8 cellular contexts compared by ENCODE assay signal in the genomic region with DNA sequence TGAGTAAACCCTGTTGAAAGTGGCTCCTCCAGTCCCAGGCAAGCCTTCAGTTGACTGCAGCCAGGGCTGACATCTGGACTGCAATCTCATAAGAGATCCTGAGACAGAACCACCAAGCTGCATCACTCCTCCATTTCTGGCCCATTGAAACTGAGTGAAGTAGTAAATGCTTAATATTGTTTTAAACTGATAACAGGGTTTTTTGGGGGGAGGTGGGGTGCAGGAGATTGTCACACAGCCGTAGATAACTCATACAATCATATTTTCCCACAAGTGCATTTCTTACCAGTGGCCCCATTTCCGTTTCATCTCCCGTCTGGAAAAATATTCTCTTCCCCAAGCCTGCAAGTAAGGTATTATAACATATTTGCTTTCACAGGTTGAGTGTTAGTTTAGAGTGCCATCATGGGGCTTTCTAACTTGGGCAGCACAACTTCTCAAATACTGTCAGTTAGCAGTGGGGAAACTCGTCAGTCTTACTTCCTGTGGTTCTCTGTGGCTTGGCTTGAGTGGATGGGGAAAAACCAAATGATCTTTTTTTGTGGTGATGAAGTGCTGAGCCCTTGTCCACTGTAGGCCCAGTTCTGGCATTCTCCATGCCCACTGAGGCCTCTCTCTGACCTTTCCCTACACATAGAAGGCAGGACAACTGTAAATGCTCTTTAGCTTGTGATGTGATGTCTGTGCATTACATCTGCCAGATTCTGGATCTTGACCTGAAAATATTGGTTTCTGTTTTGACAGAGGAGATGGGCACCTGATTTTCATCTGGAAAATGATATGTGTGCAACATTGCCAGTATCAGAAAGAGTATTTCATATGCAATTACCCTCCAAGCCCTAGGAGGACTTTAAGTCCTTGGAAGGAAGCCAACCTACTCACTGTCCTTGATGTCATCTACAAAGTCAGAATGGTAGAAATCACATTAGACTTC.
DNase-seq lines count a peak whose midpoint lies in the region; ATAC-seq and TF ChIP-seq lines count a peak whose summit lies in the region.

No MANE protein-coding gene starts in this region.

- no peaks in the 10 kb centered on the region for H3K9me3 ChIP-seq in stomach

- POLR2A ChIA-PET in activated CD8-positive, alpha-beta T cell treated with anti-CD3 and anti-CD28 coated beads for 36 hours (lab: Charles Lee), result interaction anchor here (1.0 to 2.7 kb wide), 8 partner anchors 9 to 294 kb away, joined by 3 to 12 read pairs (median 3); partner anchors contain the start of gene BHLHE40

- TF ChIP-seq POLR2A in stomach (IDR thresholded peaks at IDR 0.05), result no peak

- no peak for TF ChIP-seq EP300 in stomach (IDR thresholded peaks at IDR 0.05)

- peaks cover 3% of the 10 kb centered on the region for H3K9me3 Mint-ChIP-seq in activated CD8-positive, alpha-beta T cell treated with anti-CD3 and anti-CD28 coated beads for 36 hours

- H3K36me3 ChIP-seq in stomach, result no peaks in the 10 kb centered on the region

- intact Hi-C loops in activated CD8-positive, alpha-beta T cell treated with anti-CD3 and anti-CD28 coated beads for 36 hours (cut with micrococcal nuclease), result loop anchor here (5.0 kb wide), 1 partner anchor 37 kb away; no protein-coding TSS in a partner anchor
- intact Hi-C loops in stomach (cut with DNase I; ENCODE audit: low total_unique reads), result no loop called here

- no peak for TF ChIP-seq CTCF in activated CD8-positive, alpha-beta T cell treated with anti-CD3 and anti-CD28 coated beads for 36 hours (IDR thresholded peaks at IDR 0.05)
- TF ChIP-seq CTCF in stomach (IDR thresholded peaks at IDR 0.05), result no peak

- no peaks in the 10 kb centered on the region for H3K27me3 ChIP-seq in stomach

- WGBS in stomach, 5 donors, result 77 to 85% (median 80%) methylated on average over 4 of the region's 4 CpGs

- no peak overlapping the region for H3K4me3 Mint-ChIP-seq in activated CD8-positive, alpha-beta T cell treated with anti-CD3 and anti-CD28 coated beads for 36 hours

- no peaks in the 10 kb centered on the region for H3K36me3 Mint-ChIP-seq in activated CD8-positive, alpha-beta T cell treated with anti-CD3 and anti-CD28 coated beads for 36 hours (ENCODE audit: low read depth)

- peaks cover 40% of the 10 kb centered on the region for H3K4me1 Mint-ChIP-seq in activated CD8-positive, alpha-beta T cell treated with anti-CD3 and anti-CD28 coated beads for 36 hours (ENCODE audit: low read depth)

- peak overlapping the region; percentile 88 for H3K27ac Mint-ChIP-seq in activated CD8-positive, alpha-beta T cell treated with anti-CD3 and anti-CD28 coated beads for 36 hours

- peak; percentile 58 to 83 for ATAC-seq in activated CD4-positive, CD25-positive, alpha-beta regulatory T cell treated with anti-CD3 and anti-CD28 coated beads, Interleukin-2, amount 50 U/mL, for 24 hours
- peak; percentile 70 for ATAC-seq in HG03060 (IDR thresholded peaks at IDR 0.05; ENCODE audit: low read depth, unreplicated experiment)
- ATAC-seq in activated CD8-positive, alpha-beta T cell treated with anti-CD3 and anti-CD28 coated beads for 36 hours, result peak; percentile 88

- H3K27ac ChIP-seq in stomach, result no peak overlapping the region

- no peaks in the 10 kb centered on the region for H3K4me1 ChIP-seq in stomach

- CTCF ChIA-PET in activated CD8-positive, alpha-beta T cell treated with anti-CD3 and anti-CD28 coated beads for 36 hours (lab: Charles Lee), result interaction anchor here (0.6 to 1.5 kb wide), 3 partner anchors 8 to 178 kb away, joined by 3 read pairs; no protein-coding TSS in a partner anchor

- DNase-seq in activated CD4-positive, CD25-positive, alpha-beta regulatory T cell (lab: John Stamatoyannopoulos, UW), result no peak
- peak; percentile 59 for DNase-seq in activated CD8-positive, alpha-beta T cell treated with anti-CD3 and anti-CD28 coated beads for 36 hours
- DNase-seq in skeletal muscle cell (ENCODE audit: low read depth), result peak; percentile 39
- no peak for DNase-seq in middle frontal gyrus (ENCODE audit: extremely low spot score, low spot score)
- no peak for DNase-seq in stomach
- DNase-seq in stimulated activated CD4-positive, alpha-beta T cell treated with anti-CD3 and anti-CD28 coated beads, Interleukin-4, amount 100 ng/mL, for 24 hours, result no peak

- H3K27me3 Mint-ChIP-seq in activated CD8-positive, alpha-beta T cell treated with anti-CD3 and anti-CD28 coated beads for 36 hours, result no peaks in the 10 kb centered on the region

- H3K4me3 ChIP-seq in skeletal muscle cell (ENCODE audit: low read depth, low read length) (no peak overlapping the region), stomach (no peak overlapping the region)

Comparison
In these comparisons a context has a peak if more than half of its experiments do, and no peak if none do; other contexts are left out.
1. DNase-seq: peak in activated CD8-positive, alpha-beta T cell treated with anti-CD3 and anti-CD28 coated beads for 36 hours (single experiment) and skeletal muscle cell (single experiment); none in activated CD4-positive, CD25-positive, alpha-beta regulatory T cell (0 of 4), middle frontal gyrus (single experiment), stomach (single experiment) and stimulated activated CD4-positive, alpha-beta T cell treated with anti-CD3 and anti-CD28 coated beads, Interleukin-4, amount 100 ng/mL, for 24 hours (single experiment).
2. Peak in every context shown above with its lines, with median percentiles within 50 percentile points of each other: ATAC-seq.